Comparison of ENCODE assay signal across 8 cellular contexts in genomic region chr4:15003441-15003890, GRCh38. TPM values are rescaled to one million over a fixed set of nuclear protein-coding genes. Genes with fewer than 3 reads are reported as not detected.
DNase-seq lines count a peak whose midpoint lies in the region; ATAC-seq, FAIRE-seq and TF ChIP-seq lines count a peak whose summit lies in the region.

No MANE protein-coding gene starts in this region.

- peak overlapping the region; percentile 96 for H3K9ac ChIP-seq in endothelial cell of umbilical vein (replicated peaks; ENCODE audit: extremely low read depth, insufficient read depth, low read length)
- H3K9ac ChIP-seq in muscle layer of colon (ENCODE audit: low read length) = no peak overlapping the region

- no peaks in the 10 kb centered on the region for H3K9me1 ChIP-seq in endothelial cell of umbilical vein (replicated peaks; ENCODE audit: control insufficient read depth, extremely low read depth, insufficient read depth, low read length)

- no peaks in the 10 kb centered on the region for H3K9me3 Mint-ChIP-seq in stimulated activated effector memory CD8-positive, alpha-beta T cell treated with anti-CD3 and anti-CD28 coated beads, Interleukin-12 subunit alpha, Interleukin-12 subunit beta, amount 100 ng/mL, for 72 hours

- peaks cover 41% of the 10 kb centered on the region for H3K79me2 ChIP-seq in endothelial cell of umbilical vein (ENCODE audit: control insufficient read depth, insufficient read depth, low read length)

- CTCF ChIA-PET in endothelial cell of umbilical vein (lab: Charles Lee) = interaction anchor here (1.0 to 2.6 kb wide), 3 partner anchors 10 to 1349 kb away, joined by 3 to 10 read pairs (median 4); no protein-coding TSS in a partner anchor

- H3K9me3 ChIP-seq in endothelial cell of umbilical vein (replicated peaks; ENCODE audit: control insufficient read depth, insufficient read depth, low read length) (no peaks in the 10 kb centered on the region), muscle layer of colon (ENCODE audit: low read length) (no peaks in the 10 kb centered on the region)

- peaks cover 27% of the 10 kb centered on the region for H3K36me3 Mint-ChIP-seq in stimulated activated effector memory CD8-positive, alpha-beta T cell treated with anti-CD3 and anti-CD28 coated beads, Interleukin-12 subunit alpha, Interleukin-12 subunit beta, amount 100 ng/mL, for 72 hours

- TF ChIP-seq CTCF in HL-60 (IDR thresholded peaks at IDR 0.05; ENCODE audit: insufficient read depth, low read length) = no peak
- no peak for TF ChIP-seq CTCF in endothelial cell of umbilical vein (IDR thresholded peaks at IDR 0.05; ENCODE audit: extremely low read depth in 1 of 2, insufficient read depth in 1 of 2, low read depth in 1 of 2, low read length in 2 of 2)

- H3K27me3 ChIP-seq in HL-60 (ENCODE audit: insufficient read depth, poor library complexity, severe bottlenecking) (no peaks in the 10 kb centered on the region), endothelial cell of umbilical vein (ENCODE audit: control insufficient read depth in 2 of 2, insufficient read depth in 2 of 2, low read length in 2 of 2) (no peaks in the 10 kb centered on the region), muscle layer of colon (ENCODE audit: control insufficient read depth in 1 of 2, insufficient read depth in 2 of 2, low read length in 2 of 2) (no peaks in the 10 kb centered on the region)

- H3K4me3 Mint-ChIP-seq in stimulated activated effector memory CD8-positive, alpha-beta T cell treated with anti-CD3 and anti-CD28 coated beads, Interleukin-12 subunit alpha, Interleukin-12 subunit beta, amount 100 ng/mL, for 72 hours = peak overlapping the region; percentile 86

- peak overlapping the region; percentile 88 for H3K27ac Mint-ChIP-seq in stimulated activated effector memory CD8-positive, alpha-beta T cell treated with anti-CD3 and anti-CD28 coated beads, Interleukin-12 subunit alpha, Interleukin-12 subunit beta, amount 100 ng/mL, for 72 hours

- peaks cover 12% of the 10 kb centered on the region for H3K4me1 Mint-ChIP-seq in stimulated activated effector memory CD8-positive, alpha-beta T cell treated with anti-CD3 and anti-CD28 coated beads, Interleukin-12 subunit alpha, Interleukin-12 subunit beta, amount 100 ng/mL, for 72 hours

- BruUV-seq in endothelial cell of umbilical vein (replicated peaks; lab: Mats Ljungman, UMichigan) = no TSS peak

- no peak for FAIRE-seq in endothelial cell of umbilical vein (lab: Jason Lieb, UNC)

- H4K20me1 ChIP-seq in endothelial cell of umbilical vein (replicated peaks; ENCODE audit: control insufficient read depth, extremely low read depth, insufficient read depth, low read length) = no peaks in the 10 kb centered on the region

- H3K36me3 ChIP-seq in endothelial cell of umbilical vein (ENCODE audit: control insufficient read depth in 2 of 2, extremely low read depth in 1 of 2, insufficient read depth in 2 of 2, low read length in 2 of 2) = peaks cover 0 to 3% of the 10 kb centered on the region in 2 experiments
- H3K36me3 ChIP-seq in muscle layer of colon (ENCODE audit: insufficient read depth, low read length) = no peaks in the 10 kb centered on the region

- peak overlapping the region; percentile 54 for H3K4me2 ChIP-seq in endothelial cell of umbilical vein (ENCODE audit: insufficient read depth, low read length)

- H3K4me3 ChIP-seq in HL-60 (replicated peaks; ENCODE audit: insufficient read depth, low read length) = peak overlapping the region; percentile 83
- H3K4me3 ChIP-seq in endothelial cell of umbilical vein (replicated peaks in 1 of 3; ENCODE audit: insufficient read depth in 1 of 3, low read depth in 1 of 3, low read length in 3 of 3) = peak overlapping the region; percentile 77 to 93 (median 93)
- H3K4me3 ChIP-seq in muscle layer of colon (ENCODE audit: low read depth in 1 of 2, low read length in 2 of 2) = peak overlapping the region; percentile 53 to 97

- dilution Hi-C loops in endothelial cell of umbilical vein (cut with MboI; ENCODE audit: extremely low pct_ligation_motif_present, low sequenced_read_pairs) = no loop called here

- POLR2A ChIA-PET in endothelial cell of umbilical vein (lab: Charles Lee) = interaction anchor here (0.6 kb wide), 1 partner anchor 820 kb away, joined by 3 read pairs; no protein-coding TSS in a partner anchor

- peak overlapping the region; percentile 98 for H3K27ac ChIP-seq in HL-60 (replicated peaks)
- peak overlapping the region; percentile 97 for H3K27ac ChIP-seq in endothelial cell of umbilical vein (ENCODE audit: insufficient read depth, low read depth, low read length)
- H3K27ac ChIP-seq in muscle layer of colon (ENCODE audit: low read depth, low read length) = peak overlapping the region; percentile 94

- peak; percentile 58 for DNase-seq in AG20443 (ENCODE audit: low spot score)
- peak in 1 of 2 experiments; percentile 52 for DNase-seq in HL-60 (ENCODE audit: low read depth in 1 of 2, low spot score in 1 of 2)
- DNase-seq in activated CD4-positive, alpha-beta T cell treated with anti-CD3 and anti-CD28 coated beads, Interleukin-2, amount 50 U/mL, for 48 hours = peak; percentile 54 to 62
- no peak for DNase-seq in endothelial cell of umbilical vein (ENCODE audit: low read depth, low spot score)
- DNase-seq in stimulated activated effector memory CD8-positive, alpha-beta T cell treated with anti-CD3 and anti-CD28 coated beads, Interleukin-12 subunit alpha, Interleukin-12 subunit beta, amount 100 ng/mL, for 72 hours (ENCODE audit: low spot score in 2 of 2) = peak; percentile 50 to 84
- no peak for DNase-seq in HCEC 1CT

- intact Hi-C loops in endothelial cell of umbilical vein (cut with micrococcal nuclease) = loop anchor here (2.0 to 10.0 kb wide), 8 partner anchors 145 to 1521 kb away; partner anchors contain the start of genes BOD1L1, FBXL5 and RAB28

- TF ChIP-seq POLR2A in endothelial cell of umbilical vein (IDR thresholded peaks at IDR 0.05; ENCODE audit: low read depth, low read length) = no peak

- H3K4me1 ChIP-seq in endothelial cell of umbilical vein (ENCODE audit: control insufficient read depth, extremely low read depth, insufficient read depth, low read length) (peaks cover 17% of the 10 kb centered on the region), muscle layer of colon (ENCODE audit: insufficient read depth, low read length) (peaks cover 11% of the 10 kb centered on the region)

- H2AFZ ChIP-seq in endothelial cell of umbilical vein (ENCODE audit: low read depth, low read length) = peak overlapping the region; percentile 79

- ATAC-seq in GM19351 (IDR thresholded peaks at IDR 0.05; ENCODE audit: unreplicated experiment) = peak; percentile 13
- peak; percentile 22 for ATAC-seq in stimulated activated effector memory CD8-positive, alpha-beta T cell treated with anti-CD3 and anti-CD28 coated beads, Interleukin-12 subunit alpha, Interleukin-12 subunit beta, amount 100 ng/mL, for 72 hours

TF ChIP-seq in endothelial cell of umbilical vein, 7 proteins besides CTCF, POLR2A, EP300 and RAD21:
- TF ChIP-seq JUN (IDR thresholded peaks at IDR 0.05; ENCODE audit: borderline replicate concordance, insufficient read depth, insufficient read length, low read depth) (no peak), EZH2 (IDR thresholded peaks at IDR 0.05; ENCODE audit: borderline replicate concordance, low read depth, low read length, severe bottlenecking) (no peak), MYC (IDR thresholded peaks at IDR 0.05; ENCODE audit: low read depth, low read length) (no peak), MAX (IDR thresholded peaks at IDR 0.05; ENCODE audit: insufficient read depth, insufficient read length) (no peak), FOS (IDR thresholded peaks at IDR 0.05; ENCODE audit: borderline replicate concordance, insufficient read depth, low read length) (no peak), GATA2 (IDR thresholded peaks at IDR 0.05; ENCODE audit: insufficient read depth, insufficient read length, low read depth, low read length) (no peak), POLR2AphosphoS5 (IDR thresholded peaks at IDR 0.05; ENCODE audit: insufficient read depth, low read depth, low read length) (no peak)

RNA-seq across cellular contexts. Expression of gene CPEB2, which starts 1.2 kb away (rescaled TPM):
- total RNA-seq in endothelial cell of umbilical vein = 11.7 and 14.8 TPM in 2 replicates
- 1.8 and 2.8 TPM in 2 replicates for polyA plus RNA-seq in endothelial cell of umbilical vein
- polyA plus RNA-seq in endothelial cell of umbilical vein (2011; cell fraction: cytosol; rRNA removed) = 2.9 and 3.2 TPM in 2 replicates
- 10.3 and 10.5 TPM in 2 replicates for polyA plus RNA-seq in endothelial cell of umbilical vein (2011; cell fraction: nucleus; rRNA removed)
- polyA plus RNA-seq in endothelial cell of umbilical vein (2012) = 6.8 and 7.2 TPM in 2 replicates
- polyA minus RNA-seq in endothelial cell of umbilical vein = 7.6 and 8.5 TPM in 2 replicates
- polyA minus RNA-seq in endothelial cell of umbilical vein (2011; cell fraction: cytosol; rRNA and poly(A)+ RNA removed) = 3.6 TPM
- polyA minus RNA-seq in endothelial cell of umbilical vein (2011; cell fraction: nucleus; rRNA and poly(A)+ RNA removed) = 10.7 and 12.6 TPM in 2 replicates

Comparison
In these comparisons a context has a peak if more than half of its experiments do, and no peak if none do; other contexts are left out.
1. DNase-seq: peak in AG20443 (single experiment), activated CD4-positive, alpha-beta T cell treated with anti-CD3 and anti-CD28 coated beads, Interleukin-2, amount 50 U/mL, for 48 hours (2 of 2) and stimulated activated effector memory CD8-positive, alpha-beta T cell treated with anti-CD3 and anti-CD28 coated beads, Interleukin-12 subunit alpha, Interleukin-12 subunit beta, amount 100 ng/mL, for 72 hours (2 of 2); none in endothelial cell of umbilical vein (single experiment) and HCEC 1CT (single experiment).
2. Peak in every context shown above with its lines, with median percentiles within 50 percentile points of each other: H3K27ac ChIP-seq and H3K4me3 ChIP-seq.